ENCODE assay signal across 1 cellular context in genomic region chr1:42179900-42180329, GRCh38.
TF ChIP-seq lines count a peak whose summit lies in the region.

No MANE protein-coding gene starts in this region.

TF ChIP-seq in HEK293, 187 proteins besides CTCF, POLR2A, EP300 and RAD21 (continued from another document):
- TF ChIP-seq ZNF645 (tag by site-specific recombination; IDR thresholded peaks at IDR 0.05) (no peak), SP7 (tag by site-specific recombination; IDR thresholded peaks at IDR 0.05) (peak; percentile 71), FEZF1 (tag by site-specific recombination; IDR thresholded peaks at IDR 0.05) (peak; percentile 98), ZNF791 (tag by site-specific recombination; IDR thresholded peaks at IDR 0.05) (no peak), ZXDB (tag by site-specific recombination; IDR thresholded peaks at IDR 0.05) (peak; percentile 75), ZNF561 (tag by site-specific recombination; IDR thresholded peaks at IDR 0.05; ENCODE audit: borderline replicate concordance) (0 out of 2 replicates have a peak, but pooled peaks have one; percentile 47), ZNF529 (tag by site-specific recombination; IDR thresholded peaks at IDR 0.05; ENCODE audit: insufficient replicate concordance) (no peak)
